ENCODE assay signal across 8 cellular contexts in the genomic region with DNA sequence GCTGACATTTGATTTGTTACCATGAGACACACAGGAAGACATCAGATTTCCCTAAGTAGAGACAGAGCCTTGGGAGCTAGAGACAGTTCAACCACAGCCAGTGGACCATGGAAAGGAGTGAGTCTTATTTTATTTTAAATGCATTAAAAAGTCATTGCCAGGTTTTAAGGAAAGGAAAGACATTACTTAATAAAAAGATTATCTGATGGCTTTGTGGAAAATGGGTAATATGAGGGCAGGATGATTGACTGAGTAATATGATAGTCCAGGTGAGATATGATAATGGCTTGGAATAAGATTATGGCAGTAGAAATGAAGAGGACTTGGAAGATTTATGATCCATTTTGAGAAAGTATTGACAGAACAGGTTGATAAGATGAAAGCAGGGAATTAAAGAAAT.
"Had no signal": no experiment of that assay in that cellular context is flagged by ENCODE, and none has a peak within 500 bp of the region (broad histone marks: within the 10 kb centered on the region; RNA-seq: fewer than 3 reads in every experiment).

No MANE protein-coding gene starts in this region.

- ATAC-seq: HCT116, K562 had no signal

- H3K4me3 ChIP-seq: GM23248, HAP-1, K562 had no signal

- H3K36me3 ChIP-seq: HAP-1 had no signal

- H3K9ac ChIP-seq: GM23248 had no signal

- H3K9me3 ChIP-seq: HAP-1 had no signal

- DNase-seq: GM23248, GOT3, H7, IMR-90, KG1 had no signal

- H3K4me1 ChIP-seq: HAP-1 had no signal

- H3K27ac ChIP-seq: GM23248 had no signal
